ENCODE assay signal across 36 cellular contexts in genomic region chr1:100717218-100717617, GRCh38. TPM values are rescaled to one million over a fixed set of nuclear protein-coding genes. Genes with fewer than 3 reads are reported as not detected.
"Had no signal": no experiment of that assay in that cellular context is flagged by ENCODE, and none has a peak within 500 bp of the region (broad histone marks: within the 10 kb centered on the region; RNA-seq: fewer than 3 reads in every experiment).

No MANE protein-coding gene starts in this region.

- DNase-seq: Karpas-422, Kasumi-1, MG63, MM.1S, MV-4-11, NCI-H1048, NCI-H1092, NCI-H1092 treated with DMSO at 0.1 percent for 48 hours, NCI-H1105, NCI-H1105 treated with DMSO at 0.1 percent for 48 hours, NCI-H1417, NCI-H1417 treated with DMSO at 0.1 percent for 48 hours, NCI-H1436, NCI-H1436 treated with DMSO at 0.1 percent for 48 hours, NCI-H146, NCI-H1694, NCI-H1694 treated with DMSO at 0.1 percent for 48 hours, NCI-H187, NCI-H187 treated with DMSO at 0.1 percent for 48 hours, NCI-H1930, NCI-H2029, NCI-H2029 treated with DMSO at 0.1 percent for 48 hours, NCI-H2081, NCI-H2081 treated with DMSO at 0.1 percent for 48 hours, NCI-H2107, NCI-H2171, NCI-H2171 treated with DMSO at 0.1 percent for 48 hours, NCI-H2227 treated with DMSO at 0.1 percent for 48 hours, NCI-H226, NCI-H345, NCI-H446, NCI-H446 treated with DMSO at 0.1 percent for 48 hours, NCI-H510A, NCI-H510A treated with DMSO at 0.1 percent for 48 hours had no signal

- H3K9me3 ChIP-seq: MG63 had no signal

- H3K4me3 ChIP-seq: MG63 had no signal

- H3K36me3 ChIP-seq: MG63 had no signal

- H3K27me3 ChIP-seq: MG63 had no signal

RNA-seq across cellular contexts. Expression of gene VCAM1, which starts 2.3 kb away (rescaled TPM):
- total RNA-seq: MCF 10A, NCI-H460 had no signal
